In the genomic region with DNA sequence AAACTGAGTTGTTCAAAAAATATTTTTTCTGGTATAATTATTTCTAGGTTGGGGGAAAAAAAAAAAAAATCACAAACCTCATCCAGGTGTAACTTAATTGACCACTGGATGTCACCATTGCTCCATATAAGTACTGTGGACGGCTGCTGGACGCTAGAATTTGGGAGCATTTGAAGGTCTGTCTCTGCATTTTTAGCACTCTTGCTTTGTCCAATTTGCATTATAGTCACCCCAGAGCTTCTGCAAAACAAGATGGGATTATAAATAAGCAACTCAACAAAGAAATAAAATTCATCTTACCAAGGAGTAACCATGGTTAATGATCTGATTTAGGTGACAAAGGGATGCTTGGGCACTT, we compare ENCODE assay signal across 8 cellular contexts.
DNase-seq lines count a peak whose midpoint lies in the region; ATAC-seq, FAIRE-seq and TF ChIP-seq lines count a peak whose summit lies in the region.

No MANE protein-coding gene starts in this region.

- H2BK5ac ChIP-seq in mesenchymal stem cell (ENCODE audit: low read depth, low read length, poor library complexity, severe bottlenecking) = no peak overlapping the region

- peak; percentile 55 for TF ChIP-seq RAD21 in GM12878 (IDR thresholded peaks at IDR 0.05; ENCODE audit: insufficient read depth, low read depth, low read length)

- H3K27ac ChIP-seq in DND-41 (ENCODE audit: low read length) = no peak overlapping the region
- H3K27ac ChIP-seq in GM12878 (ENCODE audit: control insufficient read depth, insufficient read depth) = no peak overlapping the region
- H3K27ac ChIP-seq in mesenchymal stem cell (ENCODE audit: low read length, poor library complexity, severe bottlenecking) = no peak overlapping the region
- H3K27ac ChIP-seq in right atrium auricular region = no peak overlapping the region

- no peak overlapping the region for H3K4me3 ChIP-seq in DND-41 (ENCODE audit: low read depth in 1 of 2, low read length in 2 of 2)
- H3K4me3 ChIP-seq in GM12878 = no peak overlapping the region
- no peak overlapping the region for H3K4me3 ChIP-seq in mesenchymal stem cell (ENCODE audit: insufficient read depth in 1 of 2, low read depth in 1 of 2, low read length in 2 of 2)
- no peak overlapping the region for H3K4me3 ChIP-seq in right atrium auricular region

- H3K9me3 ChIP-seq in DND-41 (ENCODE audit: insufficient read depth, low read length, severe bottlenecking) (no peaks in the 10 kb centered on the region), GM12878 (replicated peaks; ENCODE audit: control insufficient read depth, insufficient read depth, low read length) (no peaks in the 10 kb centered on the region), mesenchymal stem cell (ENCODE audit: control insufficient read depth, low read length) (no peaks in the 10 kb centered on the region), right atrium auricular region (no peaks in the 10 kb centered on the region)

- intact Hi-C loops in GM12878 (cut with micrococcal nuclease; ENCODE audit: unreplicated experiment) = loop anchor here (1.0 kb wide), 1 partner anchor 182 kb away; no protein-coding TSS in a partner anchor

- H3K4me1 Mint-ChIP-seq in stimulated activated naive CD8-positive, alpha-beta T cell treated with anti-CD3 and anti-CD28 coated beads, Interleukin-15, amount 100 ng/mL, for 72 hours = no peaks in the 10 kb centered on the region

- H3K23ac ChIP-seq in mesenchymal stem cell (ENCODE audit: low read length in 2 of 2) = no peak overlapping the region

- in situ Hi-C loops in GM12878 (cut with MboI) = no loop called here

- H4K20me1 ChIP-seq in DND-41 (ENCODE audit: insufficient read depth, low read length) (no peaks in the 10 kb centered on the region), GM12878 (ENCODE audit: control insufficient read depth, insufficient read depth) (no peaks in the 10 kb centered on the region)

- CTCF ChIA-PET in GM12878 (lab: Yijun Ruan, JAX) = interaction anchor here (1.0 to 1.9 kb wide), 4 partner anchors 179 to 184 kb away, joined by 4 to 6 read pairs (median 4); no protein-coding TSS in a partner anchor

- ATAC-seq in DND-41 (ENCODE audit: insufficient read depth, low read depth) (no peak), GM12878 (no peak), GM18858 (IDR thresholded peaks at IDR 0.05; ENCODE audit: unreplicated experiment) (no peak), HG02610 (IDR thresholded peaks at IDR 0.05; ENCODE audit: unreplicated experiment) (no peak)
- ATAC-seq in stimulated activated naive CD8-positive, alpha-beta T cell treated with anti-CD3 and anti-CD28 coated beads, Interleukin-15, amount 100 ng/mL, for 72 hours = no peak

- no peaks in the 10 kb centered on the region for H3K9me3 Mint-ChIP-seq in stimulated activated naive CD8-positive, alpha-beta T cell treated with anti-CD3 and anti-CD28 coated beads, Interleukin-15, amount 100 ng/mL, for 72 hours

- SMC1A ChIA-PET in GM12878 (lab: Charles Lee; ENCODE audit: uncharacterized antibody, unreplicated experiment) = no interaction called here

- H2BK12ac ChIP-seq in mesenchymal stem cell (ENCODE audit: low read length in 2 of 2) = no peak overlapping the region

- no peak overlapping the region for H3K4ac ChIP-seq in mesenchymal stem cell (ENCODE audit: low read depth in 1 of 2, low read length in 2 of 2)

- BruUV-seq in GM12878 (replicated peaks; lab: Mats Ljungman, UMichigan) = no TSS peak

- TF ChIP-seq CTCF in DND-41 (IDR thresholded peaks at IDR 0.05; ENCODE audit: borderline replicate concordance, extremely low read depth, low read length, poor library complexity, severe bottlenecking) = peak; percentile 30
- peak in 2 of 3 experiments; percentile 14 to 38; a peak in 2 of 6 replicates for TF ChIP-seq CTCF in GM12878 (IDR thresholded peaks at IDR 0.05 in 2 of 3, conservative IDR thresholded peaks at IDR 0.05 in 1 of 3; ENCODE audit: control insufficient read depth in 2 of 3, extremely low read depth in 1 of 3, insufficient read depth in 1 of 3, low read depth in 3 of 3, low read length in 3 of 3)
- peak in 1 of 2 donors; percentile 58 for TF ChIP-seq CTCF in right atrium auricular region (IDR thresholded peaks at IDR 0.05)

- no peak overlapping the region for H2AK5ac ChIP-seq in mesenchymal stem cell (ENCODE audit: low read length, severe bottlenecking)

- no peak for FAIRE-seq in GM12878 (lab: Jason Lieb, UNC)

- no peak overlapping the region for H3K27ac Mint-ChIP-seq in stimulated activated naive CD8-positive, alpha-beta T cell treated with anti-CD3 and anti-CD28 coated beads, Interleukin-15, amount 100 ng/mL, for 72 hours

- H3K36me3 ChIP-seq in DND-41 (ENCODE audit: insufficient read depth, low read length) (no peaks in the 10 kb centered on the region), GM12878 (ENCODE audit: control insufficient read depth in 2 of 2, insufficient read depth in 2 of 2, low read length in 1 of 2) (no peaks in the 10 kb centered on the region), mesenchymal stem cell (ENCODE audit: control insufficient read depth in 1 of 2, insufficient read depth in 2 of 2, low read depth in 1 of 2, low read length in 2 of 2) (no peaks in the 10 kb centered on the region), right atrium auricular region (no peaks in the 10 kb centered on the region)

- DNase-seq in DND-41 = no peak
- peak; percentile 52 for DNase-seq in M059J (ENCODE audit: low read depth)
- DNase-seq in GM12878 (ENCODE audit: low read depth, low spot score) = no peak
- DNase-seq in mesenchymal stem cell = peak; percentile 28
- DNase-seq in right atrium auricular region (ENCODE audit: low spot score) = no peak
- DNase-seq in stimulated activated naive CD8-positive, alpha-beta T cell treated with anti-CD3 and anti-CD28 coated beads, Interleukin-15, amount 100 ng/mL, for 72 hours = no peak

- TF ChIP-seq EP300 in GM12878 (IDR thresholded peaks at IDR 0.05; ENCODE audit: borderline replicate concordance in 1 of 2, control insufficient read depth in 1 of 2, low read depth in 2 of 2, low read length in 2 of 2) = no peak

- H3K4me2 ChIP-seq in DND-41 (ENCODE audit: insufficient read depth, low read length) (no peak overlapping the region), GM12878 (ENCODE audit: control insufficient read depth, insufficient read depth) (no peak overlapping the region), mesenchymal stem cell (ENCODE audit: low read length, poor library complexity, severe bottlenecking) (no peak overlapping the region)

- no peak overlapping the region for H2BK120ac ChIP-seq in mesenchymal stem cell (ENCODE audit: low read depth, low read length)

- H4K91ac ChIP-seq in mesenchymal stem cell (ENCODE audit: low read length) = no peak overlapping the region

- H2BK15ac ChIP-seq in mesenchymal stem cell (ENCODE audit: low read depth, poor library complexity, severe bottlenecking) = no peak overlapping the region

- 2% methylated on average over 2 of the region's 2 CpGs for WGBS in GM12878 (ENCODE audit: insufficient coverage, insufficient replicate concordance, low lambda C conversion rate, missing lambda C conversion rate)
- WGBS in mesenchymal stem cell = 11% methylated on average over 2 of the region's 2 CpGs

- RAD21 ChIA-PET in GM12878 (lab: Charles Lee; ENCODE audit: unreplicated experiment) = no interaction called here

- H3K27me3 ChIP-seq in DND-41 (ENCODE audit: insufficient read depth, low read length, poor library complexity) = no peaks in the 10 kb centered on the region
- no peaks in the 10 kb centered on the region; a peak in 3 of 4 replicates for H3K27me3 ChIP-seq in GM12878 (replicated peaks in 1 of 2; ENCODE audit: control insufficient read depth in 2 of 2, insufficient read depth in 2 of 2, low read length in 1 of 2)
- peaks cover 0 to 13% of the 10 kb centered on the region in 2 experiments for H3K27me3 ChIP-seq in mesenchymal stem cell (ENCODE audit: control insufficient read depth in 1 of 2, insufficient read depth in 1 of 2, low read length in 2 of 2)
- no peaks in the 10 kb centered on the region for H3K27me3 ChIP-seq in right atrium auricular region

- no peak overlapping the region for H4K8ac ChIP-seq in mesenchymal stem cell (ENCODE audit: low read length)

- H2AFZ ChIP-seq in DND-41 (ENCODE audit: low read depth, low read length) (no peak overlapping the region), GM12878 (ENCODE audit: control insufficient read depth, low read depth, low read length) (no peak overlapping the region), mesenchymal stem cell (ENCODE audit: low read depth, low read length) (no peak overlapping the region)

- H3K27me3 Mint-ChIP-seq in stimulated activated naive CD8-positive, alpha-beta T cell treated with anti-CD3 and anti-CD28 coated beads, Interleukin-15, amount 100 ng/mL, for 72 hours = no peaks in the 10 kb centered on the region

- no peak overlapping the region for H3K18ac ChIP-seq in mesenchymal stem cell (ENCODE audit: low read depth in 1 of 2, low read length in 2 of 2)

- H3K79me1 ChIP-seq in mesenchymal stem cell (replicated peaks; ENCODE audit: low read length, poor library complexity, severe bottlenecking) = no peaks in the 10 kb centered on the region

- H3K4me1 ChIP-seq in DND-41 (ENCODE audit: insufficient read depth, low read length) (no peaks in the 10 kb centered on the region), GM12878 (ENCODE audit: control insufficient read depth, insufficient read depth, low read length) (no peaks in the 10 kb centered on the region), mesenchymal stem cell (ENCODE audit: control insufficient read depth, insufficient read depth, low read depth, low read length) (no peaks in the 10 kb centered on the region), right atrium auricular region (no peaks in the 10 kb centered on the region)

- POLR2A ChIA-PET in GM12878 (lab: Charles Lee) = no interaction called here

- no peak overlapping the region for H3K14ac ChIP-seq in mesenchymal stem cell (ENCODE audit: low read length in 2 of 2)

- H3K9ac ChIP-seq in DND-41 (ENCODE audit: low read depth, low read length) = no peak overlapping the region
- no peak overlapping the region for H3K9ac ChIP-seq in GM12878 (ENCODE audit: control insufficient read depth, insufficient read depth, low read length)
- H3K9ac ChIP-seq in mesenchymal stem cell (ENCODE audit: low read length) = no peak overlapping the region

- TF ChIP-seq POLR2A in GM12878 (IDR thresholded peaks at IDR 0.05; ENCODE audit: low read depth, low read length) = no peak

- no peak overlapping the region for H3K4me3 Mint-ChIP-seq in stimulated activated naive CD8-positive, alpha-beta T cell treated with anti-CD3 and anti-CD28 coated beads, Interleukin-15, amount 100 ng/mL, for 72 hours

- no peaks in the 10 kb centered on the region for H3K79me2 ChIP-seq in DND-41 (ENCODE audit: insufficient read depth, low read length)
- no peaks in the 10 kb centered on the region for H3K79me2 ChIP-seq in GM12878 (ENCODE audit: control insufficient read depth, insufficient read depth, low read length)

TF ChIP-seq in GM12878, 131 proteins besides CTCF, POLR2A, EP300 and RAD21:
- TF ChIP-seq SPI1 (IDR thresholded peaks at IDR 0.05; ENCODE audit: borderline replicate concordance, insufficient read depth, low read depth, low read length) (no peak), SMC3 (IDR thresholded peaks at IDR 0.05; ENCODE audit: borderline replicate concordance, low read length) (0 out of 2 replicates have a peak, but pooled peaks have one; percentile 18), ZNF384 (IDR thresholded peaks at IDR 0.05; ENCODE audit: borderline replicate concordance, low read depth, low read length) (peak; percentile 34; the same call in 1 of the 2 replicates)

Comparison
In these comparisons a context has a peak if more than half of its experiments do, and no peak if none do; other contexts are left out.
1. DNase-seq: peak in M059J (single experiment) and mesenchymal stem cell (single experiment); none in DND-41 (single experiment), GM12878 (single experiment), right atrium auricular region (single experiment) and stimulated activated naive CD8-positive, alpha-beta T cell treated with anti-CD3 and anti-CD28 coated beads, Interleukin-15, amount 100 ng/mL, for 72 hours (0 of 2).